20 cellular contexts compared by ENCODE assay signal in the genomic region with DNA sequence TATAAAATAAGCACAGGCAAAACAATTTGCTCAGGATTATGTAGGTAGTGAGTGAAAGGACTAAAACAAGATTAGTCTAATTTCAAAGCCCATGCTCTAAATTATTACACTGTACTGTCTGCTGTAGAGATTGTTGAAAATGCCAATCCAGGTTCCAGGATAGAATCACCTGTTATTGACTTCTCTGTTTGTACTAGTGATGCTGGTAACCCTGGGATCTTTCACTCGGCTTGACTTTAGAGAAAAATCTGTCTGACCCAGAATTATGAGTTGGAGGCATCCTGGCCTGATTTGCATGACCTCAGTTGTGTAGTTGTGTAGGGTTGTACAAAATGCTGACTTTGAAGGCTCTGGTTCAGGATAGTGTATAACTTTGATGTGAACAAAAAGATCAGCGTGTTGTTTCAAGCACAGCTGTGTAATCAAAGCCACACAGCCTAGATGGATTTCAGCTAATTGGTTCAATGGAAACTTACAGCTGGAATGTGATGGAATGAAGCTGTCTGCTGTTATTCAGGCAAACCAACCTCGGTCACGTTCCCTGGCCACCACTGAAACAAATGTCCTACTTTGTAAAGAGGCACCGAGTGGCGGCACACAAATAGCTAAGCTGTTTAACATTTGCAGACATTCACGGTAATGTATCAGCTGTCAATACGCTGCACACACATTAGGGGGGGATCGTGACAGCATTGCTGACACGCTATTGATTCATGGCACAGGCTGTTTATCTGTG.
"Had no signal": no experiment of that assay in that cellular context is flagged by ENCODE, and none has a peak within 500 bp of the region (broad histone marks: within the 10 kb centered on the region; RNA-seq: fewer than 3 reads in every experiment).

No MANE protein-coding gene starts in this region.

- H3K27me3 ChIP-seq: brain microvascular endothelial cell, esophagus muscularis mucosa, heart right ventricle, neutrophil, upper lobe of right lung had no signal

- H3K36me3 Mint-ChIP-seq: activated CD8-positive, alpha-beta memory T cell treated with anti-CD3 and anti-CD28 coated beads, Interleukin-2, amount 10 ng/mL, durations not matched to agents 7 days and 5 days; activated naive CD8-positive, alpha-beta T cell treated with anti-CD3 and anti-CD28 coated beads, Interleukin-2, amount 10 ng/mL, durations not matched to agents 7 days and 5 days; naive B cell; stimulated activated memory B cell treated with anti-CD40 and anti-IgM and Interleukin-4, amounts not matched to agents 10 μg/mL and 1 μg/mL and 100 μg/mL, for 72 hours had no signal

- H3K27ac Mint-ChIP-seq: activated CD8-positive, alpha-beta memory T cell treated with anti-CD3 and anti-CD28 coated beads, Interleukin-2, amount 10 ng/mL, durations not matched to agents 7 days and 5 days; activated naive CD8-positive, alpha-beta T cell treated with anti-CD3 and anti-CD28 coated beads, Interleukin-2, amount 10 ng/mL, durations not matched to agents 7 days and 5 days; activated T-helper 2 cell treated with anti-CD3 and anti-CD28 coated beads, Interferon-gamma antibody, Interleukin-2, Interleukin-4, amounts not matched to agents 10 μg/mL and 5 μg/mL and 100 μg/mL, durations not matched to agents 14 hours and 24 hours and 36 hours; naive B cell; stimulated activated memory B cell treated with anti-CD40 and anti-IgM and Interleukin-4, amounts not matched to agents 10 μg/mL and 1 μg/mL and 100 μg/mL, for 72 hours had no signal

- H3K4me3 ChIP-seq: esophagus muscularis mucosa, heart right ventricle, left ventricle myocardium inferior, upper lobe of right lung had no signal

- H3K27me3 Mint-ChIP-seq: activated CD8-positive, alpha-beta memory T cell treated with anti-CD3 and anti-CD28 coated beads, Interleukin-2, amount 10 ng/mL, durations not matched to agents 7 days and 5 days; activated naive CD8-positive, alpha-beta T cell treated with anti-CD3 and anti-CD28 coated beads, Interleukin-2, amount 10 ng/mL, durations not matched to agents 7 days and 5 days; naive B cell; stimulated activated memory B cell treated with anti-CD40 and anti-IgM and Interleukin-4, amounts not matched to agents 10 μg/mL and 1 μg/mL and 100 μg/mL, for 72 hours had no signal

- H3K9me3 Mint-ChIP-seq: stimulated activated memory B cell treated with anti-CD40 and anti-IgM and Interleukin-4, amounts not matched to agents 10 μg/mL and 1 μg/mL and 100 μg/mL, for 72 hours had no signal

- H3K9me3 ChIP-seq: esophagus muscularis mucosa, neutrophil, upper lobe of right lung had no signal

- H3K4me3 Mint-ChIP-seq: activated CD8-positive, alpha-beta memory T cell treated with anti-CD3 and anti-CD28 coated beads, Interleukin-2, amount 10 ng/mL, durations not matched to agents 7 days and 5 days; activated naive CD8-positive, alpha-beta T cell treated with anti-CD3 and anti-CD28 coated beads, Interleukin-2, amount 10 ng/mL, durations not matched to agents 7 days and 5 days; naive B cell; stimulated activated memory B cell treated with anti-CD40 and anti-IgM and Interleukin-4, amounts not matched to agents 10 μg/mL and 1 μg/mL and 100 μg/mL, for 72 hours had no signal

- H3K36me3 ChIP-seq: brain microvascular endothelial cell, esophagus muscularis mucosa, heart right ventricle, left ventricle myocardium inferior, neutrophil, upper lobe of right lung, WERI-Rb-1 had no signal

- H3K4me1 ChIP-seq: esophagus muscularis mucosa, heart right ventricle, left ventricle myocardium inferior, upper lobe of right lung had no signal

- H3K4me1 Mint-ChIP-seq: activated CD8-positive, alpha-beta memory T cell treated with anti-CD3 and anti-CD28 coated beads, Interleukin-2, amount 10 ng/mL, durations not matched to agents 7 days and 5 days; activated naive CD8-positive, alpha-beta T cell treated with anti-CD3 and anti-CD28 coated beads, Interleukin-2, amount 10 ng/mL, durations not matched to agents 7 days and 5 days; naive B cell; stimulated activated memory B cell treated with anti-CD40 and anti-IgM and Interleukin-4, amounts not matched to agents 10 μg/mL and 1 μg/mL and 100 μg/mL, for 72 hours had no signal

- DNase-seq: activated CD4-positive, alpha-beta T cell treated with anti-CD3 and anti-CD28 coated beads, Interleukin-2, amount 50 U/mL, for 48 hours; activated CD8-positive, alpha-beta memory T cell treated with anti-CD3 and anti-CD28 coated beads, Interleukin-2, amount 10 ng/mL, durations not matched to agents 7 days and 5 days; activated naive CD4-positive, alpha-beta T cell treated with Interleukin-2 at 50 U/mL for 16 hours; activated naive CD8-positive, alpha-beta T cell treated with anti-CD3 and anti-CD28 coated beads, Interleukin-2, amount 10 ng/mL, durations not matched to agents 7 days and 5 days; activated T-cell treated with anti-CD3 and anti-CD28 coated beads, Interleukin-2, amount 50 U/mL, for 1 hour; brain microvascular endothelial cell; cerebellar nuclear complex; cortex of kidney; effector CD8-positive, alpha-beta T cell; heart right ventricle; left ventricle myocardium inferior; naive B cell; right cardiac atrium; stimulated activated CD4-positive, alpha-beta T cell treated with anti-CD3 and anti-CD28 coated beads, Interleukin-4, amount 100 ng/mL, for 4 hours; upper lobe of right lung; WERI-Rb-1 had no signal

- H3K27ac ChIP-seq: brain microvascular endothelial cell, esophagus muscularis mucosa, heart right ventricle, left ventricle myocardium inferior, neutrophil, upper lobe of right lung, WERI-Rb-1 had no signal
